In genomic region chr14:51521764-51522163, GRCh38 we compare ENCODE assay signal across 1 cellular context.
A peak's percentile ranks its signal among the peaks of the same experiment; 100 is the strongest.
TF ChIP-seq lines count a peak whose summit lies in the region.

No MANE protein-coding gene starts in this region.

TF ChIP-seq in IMR-90, 13 proteins besides CTCF, POLR2A, EP300 and RAD21:
- TF ChIP-seq RCOR1 (IDR thresholded peaks at IDR 0.05; ENCODE audit: insufficient replicate concordance, low read length) (no peak), CEBPB (IDR thresholded peaks at IDR 0.05; ENCODE audit: low read depth, low read length) (peak; percentile 48; the same call in 1 of the 2 replicates)
TF ChIP-seq in IMR-90: peak in this region for 1.
